18 cellular contexts compared by ENCODE assay signal in the genomic region with DNA sequence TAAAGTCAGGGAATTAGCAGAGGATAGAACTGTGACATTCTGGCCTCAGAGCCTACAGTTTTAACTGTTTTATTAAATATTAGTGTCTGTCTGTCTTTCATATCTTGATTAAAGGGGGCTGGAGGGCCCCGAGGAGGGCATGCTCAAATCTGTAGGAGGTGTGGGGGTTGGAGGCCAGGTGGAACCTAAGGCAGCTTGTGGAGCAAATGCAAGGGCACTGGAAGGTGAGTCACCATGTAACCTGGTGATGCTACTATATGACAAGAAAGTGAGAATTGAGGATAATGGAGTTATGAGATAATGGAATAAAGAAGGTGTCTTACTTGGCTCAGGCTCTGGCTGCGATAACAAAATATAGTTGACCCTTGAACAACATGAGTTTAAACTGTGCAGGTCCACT. TPM values are rescaled to one million over a fixed set of nuclear protein-coding genes. Genes with fewer than 3 reads are reported as not detected.
DNase-seq lines count a peak whose midpoint lies in the region; ATAC-seq lines count a peak whose summit lies in the region.
"Had no signal": no experiment of that assay in that cellular context is flagged by ENCODE, and none has a peak within 500 bp of the region (broad histone marks: within the 10 kb centered on the region; RNA-seq: fewer than 3 reads in every experiment).

No MANE protein-coding gene starts in this region.

- H3K4me1 Mint-ChIP-seq in activated T-cell treated with anti-CD3 and anti-CD28 coated beads, Interleukin-2, amount 50 U/mL, for 4 hours (ENCODE audit: low read depth) = peaks cover 44% of the 10 kb centered on the region

- no peaks in the 10 kb centered on the region for H3K36me3 Mint-ChIP-seq in activated T-cell treated with anti-CD3 and anti-CD28 coated beads, Interleukin-2, amount 50 U/mL, for 4 hours (ENCODE audit: insufficient read depth)

- peaks cover 4% of the 10 kb centered on the region for H3K9me3 Mint-ChIP-seq in activated T-cell treated with anti-CD3 and anti-CD28 coated beads, Interleukin-2, amount 50 U/mL, for 4 hours
- H3K9me3 Mint-ChIP-seq: neural crest cell had no signal

- ATAC-seq in activated T-cell treated with anti-CD3 and anti-CD28 coated beads, Interleukin-2, amount 50 U/mL, for 4 hours = peak in 1 of 2 donors; percentile 24
- no peak for ATAC-seq in GM19455 (IDR thresholded peaks at IDR 0.05; ENCODE audit: unreplicated experiment)
- ATAC-seq: left cardiac atrium, Panc1 had no signal

- no peaks in the 10 kb centered on the region for H3K27me3 Mint-ChIP-seq in activated T-cell treated with anti-CD3 and anti-CD28 coated beads, Interleukin-2, amount 50 U/mL, for 4 hours (ENCODE audit: low read depth)

- peak; percentile 6 for DNase-seq in stimulated activated naive CD4-positive, alpha-beta T cell treated with Interleukin-2 at 50 U/mL for 16 hours (lab: John Stamatoyannopoulos, UW)
- DNase-seq in stimulated activated naive CD4-positive, alpha-beta T cell (lab: John Stamatoyannopoulos, UW) = no peak
- peak; percentile 27 for DNase-seq in activated T-cell treated with anti-CD3 and anti-CD28 coated beads, Interleukin-2, amount 50 U/mL, for 4 hours
- DNase-seq in epithelial cell of prostate (ENCODE audit: low read depth, low spot score) = no peak
- no peak for DNase-seq in superior temporal gyrus (ENCODE audit: extremely low spot score)
- DNase-seq in NCI-H446 treated with DMSO at 0.1 percent for 48 hours (lab: John Stamatoyannopoulos, UW) = no peak
- DNase-seq in AG08396 (ENCODE audit: low spot score) = no peak
- DNase-seq: GF-D8, left cardiac atrium, NCI-H1417, testis had no signal

- H3K27ac ChIP-seq in epithelial cell of prostate = peak overlapping the region; percentile 89
- H3K27ac ChIP-seq: SK-N-MC, testis had no signal

- peak overlapping the region; percentile 20 for H3K4me3 Mint-ChIP-seq in activated T-cell treated with anti-CD3 and anti-CD28 coated beads, Interleukin-2, amount 50 U/mL, for 4 hours
- H3K4me3 Mint-ChIP-seq: neural crest cell had no signal

RNA-seq across cellular contexts. Expression of a gene that starts 27.3 kb away (rescaled TPM):
- total RNA-seq in activated T-cell treated with anti-CD3 and anti-CD28 coated beads, Interleukin-2, amount 50 U/mL, for 4 hours = under 1 TPM; 0.13 to 0.38 (median 0.18) TPM

RNA-seq across cellular contexts. Expression of a gene that starts 37.1 kb away (rescaled TPM):
- 10 to 100 TPM; 24.5 to 30.2 (median 28.2) TPM for total RNA-seq in activated T-cell treated with anti-CD3 and anti-CD28 coated beads, Interleukin-2, amount 50 U/mL, for 4 hours

RNA-seq across cellular contexts. Expression of a gene that starts 54.7 kb away (rescaled TPM):
- total RNA-seq in activated T-cell treated with anti-CD3 and anti-CD28 coated beads, Interleukin-2, amount 50 U/mL, for 4 hours = under 1 TPM; 0.16 to 0.60 (median 0.53) TPM
- total RNA-seq: endothelial cell of umbilical vein, frontal cortex, LHCN-M2 had no signal

Comparison
In these comparisons a context has a peak if more than half of its experiments do, and no peak if none do; other contexts are left out.
1. DNase-seq: peak in stimulated activated naive CD4-positive, alpha-beta T cell treated with Interleukin-2 at 50 U/mL for 16 hours (single experiment) and activated T-cell treated with anti-CD3 and anti-CD28 coated beads, Interleukin-2, amount 50 U/mL, for 4 hours (single experiment); none in stimulated activated naive CD4-positive, alpha-beta T cell (0 of 6), epithelial cell of prostate (single experiment), superior temporal gyrus (single experiment), NCI-H446 treated with DMSO at 0.1 percent for 48 hours (single experiment) and AG08396 (single experiment).